18 cellular contexts compared by ENCODE assay signal in the genomic region with DNA sequence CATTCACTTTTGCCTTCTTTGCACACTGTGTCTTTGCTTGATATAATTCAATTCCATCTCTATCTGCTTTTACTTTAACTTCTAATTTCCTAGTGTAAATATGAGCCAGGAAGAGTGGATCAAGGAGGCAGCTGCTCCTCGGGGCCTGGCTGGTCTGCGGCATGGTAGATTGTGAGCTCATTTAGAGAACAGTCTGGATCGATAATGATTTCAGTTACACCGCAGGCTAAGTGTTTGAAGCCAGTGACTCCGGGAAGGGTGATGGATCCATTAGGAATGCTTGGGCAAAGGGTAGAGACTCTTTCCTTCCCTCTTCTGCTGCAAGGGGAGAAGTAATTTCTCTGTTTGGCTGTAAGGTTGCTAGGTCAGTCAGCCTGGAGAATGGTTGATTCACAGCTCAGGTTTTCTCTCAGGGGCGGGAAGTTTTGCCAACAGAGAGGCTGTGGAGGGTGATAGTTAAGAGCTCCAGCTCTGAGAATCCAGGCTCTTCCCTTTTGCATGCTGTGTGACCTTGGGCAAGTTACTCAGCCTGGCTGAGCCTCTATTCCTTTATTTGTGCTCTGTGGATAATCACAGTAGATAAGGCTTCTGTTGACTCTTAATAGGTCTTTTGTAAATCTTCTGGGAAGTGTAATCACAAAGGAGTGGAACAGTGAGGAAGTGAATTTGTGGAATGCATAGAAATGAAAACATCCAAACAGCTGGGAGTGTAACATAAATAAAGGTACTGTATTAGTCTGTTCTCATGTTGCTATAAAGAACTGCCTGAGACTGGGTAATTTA.
DNase-seq lines count a peak whose midpoint lies in the region; ATAC-seq, FAIRE-seq and TF ChIP-seq lines count a peak whose summit lies in the region.
"Had no signal": no experiment of that assay in that cellular context is flagged by ENCODE, and none has a peak within 500 bp of the region (broad histone marks: within the 10 kb centered on the region; RNA-seq: fewer than 3 reads in every experiment).

No MANE protein-coding gene starts in this region.

- ATAC-seq in HG03045 (IDR thresholded peaks at IDR 0.05; ENCODE audit: unreplicated experiment) (no peak), GM21723 (IDR thresholded peaks at IDR 0.05; ENCODE audit: unreplicated experiment) (no peak)
- ATAC-seq: K562 had no signal

- peak; percentile 49 for DNase-seq in NCI-H146 (lab: John Stamatoyannopoulos, UW)
- DNase-seq in astrocyte (ENCODE audit: low read depth): no peak
- DNase-seq in foreskin melanocyte: peak; percentile 86
- DNase-seq in renal cortical epithelial cell (ENCODE audit: low read depth): peak; percentile 61
- no peak for DNase-seq in foreskin fibroblast
- DNase-seq: CD4-positive, alpha-beta memory T cell; DMS79; NCI-H2081; NCI-H345; NCI-H69; NK-92 treated with Interleukin-12 subunit alpha and Interleukin-12 subunit beta, amount 100 ng/mL, for 24 hours; RPMI8226; SW 1271 had no signal

- no peak for FAIRE-seq in astrocyte (lab: Jason Lieb, UNC)
- FAIRE-seq: D721Med, K562 had no signal

- H3K9me3 ChIP-seq in astrocyte (ENCODE audit: insufficient read depth, low read depth, low read length): no peaks in the 10 kb centered on the region

- H3K9ac ChIP-seq in astrocyte (ENCODE audit: low read length): no peak overlapping the region

- no peaks in the 10 kb centered on the region for H3K27me3 ChIP-seq in astrocyte (ENCODE audit: insufficient read depth, low read length)

- no peaks in the 10 kb centered on the region for H3K27me3 Mint-ChIP-seq in astrocyte (ENCODE audit: low read depth, unreplicated experiment)
- H3K27me3 Mint-ChIP-seq: B cell; CD4-positive, alpha-beta memory T cell had no signal

- H3K4me2 ChIP-seq in astrocyte (ENCODE audit: low read length): no peak overlapping the region

- no peak overlapping the region for H3K4me3 Mint-ChIP-seq in astrocyte (ENCODE audit: unreplicated experiment)
- H3K4me3 Mint-ChIP-seq: B cell; CD4-positive, alpha-beta memory T cell had no signal

- no peaks in the 10 kb centered on the region for H3K9me3 Mint-ChIP-seq in astrocyte (ENCODE audit: unreplicated experiment)
- H3K9me3 Mint-ChIP-seq: CD4-positive, alpha-beta memory T cell had no signal

- H3K4me1 ChIP-seq in astrocyte (ENCODE audit: insufficient read depth, low read length): no peaks in the 10 kb centered on the region

- TF ChIP-seq CTCF in astrocyte (IDR thresholded peaks at IDR 0.05; ENCODE audit: insufficient read depth, low read depth, low read length) (no peak), foreskin fibroblast (IDR thresholded peaks at IDR 0.05; ENCODE audit: low read depth, low read length) (no peak)

- H3K27ac Mint-ChIP-seq in astrocyte (ENCODE audit: unreplicated experiment): peak overlapping the region; percentile 75
- H3K27ac Mint-ChIP-seq: B cell; CD4-positive, alpha-beta memory T cell had no signal

- no peaks in the 10 kb centered on the region for H4K20me1 ChIP-seq in astrocyte (ENCODE audit: insufficient read depth, low read length)

- no peaks in the 10 kb centered on the region for H3K36me3 Mint-ChIP-seq in astrocyte (ENCODE audit: low read depth, unreplicated experiment)
- H3K36me3 Mint-ChIP-seq: CD4-positive, alpha-beta memory T cell had no signal

- H2AFZ ChIP-seq in astrocyte (ENCODE audit: low read depth, low read length): no peak overlapping the region

- H3K79me2 ChIP-seq in astrocyte (ENCODE audit: insufficient read depth, low read length): no peaks in the 10 kb centered on the region

- no peaks in the 10 kb centered on the region for H3K36me3 ChIP-seq in astrocyte (ENCODE audit: insufficient read depth, low read length)

- peaks cover 21% of the 10 kb centered on the region for H3K4me1 Mint-ChIP-seq in astrocyte (ENCODE audit: low read depth, unreplicated experiment)
- H3K4me1 Mint-ChIP-seq: B cell had no signal

- no peak overlapping the region for H3K4me3 ChIP-seq in astrocyte (ENCODE audit: insufficient read depth, low read depth, low read length)
- H3K4me3 ChIP-seq in foreskin fibroblast (ENCODE audit: low read depth in 1 of 2, low read length in 2 of 2): no peak overlapping the region
- H3K4me3 ChIP-seq: K562 had no signal

- H3K27ac ChIP-seq in astrocyte (ENCODE audit: low read depth, low read length): no peak overlapping the region

Comparison
In these comparisons a context has a peak if more than half of its experiments do, and no peak if none do; other contexts are left out.
1. DNase-seq: peak in NCI-H146 (single experiment), foreskin melanocyte (single experiment) and renal cortical epithelial cell (single experiment); none in astrocyte (single experiment) and foreskin fibroblast (0 of 2).